ENCODE assay signal across 15 cellular contexts in genomic region chr1:35319988-35320713, GRCh38.
DNase-seq lines count a peak whose midpoint lies in the region; ATAC-seq and TF ChIP-seq lines count a peak whose summit lies in the region.
"Had no signal": no experiment of that assay in that cellular context is flagged by ENCODE, and none has a peak within 500 bp of the region (broad histone marks: within the 10 kb centered on the region; RNA-seq: fewer than 3 reads in every experiment).

No MANE protein-coding gene starts in this region.

- H3K36me3 ChIP-seq in SK-N-MC (ENCODE audit: insufficient read depth, low read length): peaks cover 10% of the 10 kb centered on the region

- no peak for ATAC-seq in GM19324 (IDR thresholded peaks at IDR 0.05; ENCODE audit: low FRiP score, unreplicated experiment)
- ATAC-seq: activated T-cell treated with anti-CD3 and anti-CD28 coated beads, Interleukin-2, amount 50 U/mL, for 72 hours had no signal

- H3K4me3 ChIP-seq in AG10803 (ENCODE audit: low read length) (no peak overlapping the region), SK-N-MC (no peak overlapping the region)

- peak overlapping the region; percentile 39; the same call in 1 of the 2 replicates for H3K27ac ChIP-seq in SK-N-MC
- H3K27ac ChIP-seq: parathyroid adenoma had no signal

- no peaks in the 10 kb centered on the region for H3K9me3 ChIP-seq in SK-N-MC (ENCODE audit: low read depth, low read length)

- DNase-seq in AG10803 (ENCODE audit: low read depth): peak; percentile 71
- no peak for DNase-seq in SK-N-MC (ENCODE audit: low read depth, low spot score)
- DNase-seq in fibroblast of gingiva (ENCODE audit: low read depth): peak; percentile 57
- peak; percentile 14 for DNase-seq in left kidney (ENCODE audit: low read depth, low spot score)
- DNase-seq in NCI-H526 treated with DMSO at 0.1 percent for 48 hours (lab: John Stamatoyannopoulos, UW): no peak
- no peak for DNase-seq in SW 1271 (lab: John Stamatoyannopoulos, UW)
- DNase-seq in NCI-H1048 (lab: John Stamatoyannopoulos, UW): no peak
- DNase-seq: activated CD4-positive, alpha-beta T cell treated with anti-CD3 and anti-CD28 coated beads for 4 hours; activated T-cell treated with anti-CD3 and anti-CD28 coated beads, Interleukin-2, amount 50 U/mL, for 72 hours; anterior cingulate cortex; mesendoderm; OCI-M1; stimulated activated CD4-positive, alpha-beta T cell treated with anti-CD3 and anti-CD28 coated beads, Interleukin-1b, Interleukin-23, amount 100 ng/mL, for 48 hours had no signal

- no peak for TF ChIP-seq CTCF in AG10803 (conservative IDR thresholded peaks at IDR 0.05; ENCODE audit: low read length)

- H3K9ac ChIP-seq in SK-N-MC (ENCODE audit: insufficient read length): no peak overlapping the region
- H3K9ac ChIP-seq: parathyroid adenoma had no signal

Comparison
In these comparisons a context has a peak if more than half of its experiments do, and no peak if none do; other contexts are left out.
1. DNase-seq: peak in AG10803 (single experiment), fibroblast of gingiva (single experiment) and left kidney (single experiment); none in SK-N-MC (single experiment), NCI-H526 treated with DMSO at 0.1 percent for 48 hours (single experiment), SW 1271 (0 of 2) and NCI-H1048 (single experiment).